In the genomic region with DNA sequence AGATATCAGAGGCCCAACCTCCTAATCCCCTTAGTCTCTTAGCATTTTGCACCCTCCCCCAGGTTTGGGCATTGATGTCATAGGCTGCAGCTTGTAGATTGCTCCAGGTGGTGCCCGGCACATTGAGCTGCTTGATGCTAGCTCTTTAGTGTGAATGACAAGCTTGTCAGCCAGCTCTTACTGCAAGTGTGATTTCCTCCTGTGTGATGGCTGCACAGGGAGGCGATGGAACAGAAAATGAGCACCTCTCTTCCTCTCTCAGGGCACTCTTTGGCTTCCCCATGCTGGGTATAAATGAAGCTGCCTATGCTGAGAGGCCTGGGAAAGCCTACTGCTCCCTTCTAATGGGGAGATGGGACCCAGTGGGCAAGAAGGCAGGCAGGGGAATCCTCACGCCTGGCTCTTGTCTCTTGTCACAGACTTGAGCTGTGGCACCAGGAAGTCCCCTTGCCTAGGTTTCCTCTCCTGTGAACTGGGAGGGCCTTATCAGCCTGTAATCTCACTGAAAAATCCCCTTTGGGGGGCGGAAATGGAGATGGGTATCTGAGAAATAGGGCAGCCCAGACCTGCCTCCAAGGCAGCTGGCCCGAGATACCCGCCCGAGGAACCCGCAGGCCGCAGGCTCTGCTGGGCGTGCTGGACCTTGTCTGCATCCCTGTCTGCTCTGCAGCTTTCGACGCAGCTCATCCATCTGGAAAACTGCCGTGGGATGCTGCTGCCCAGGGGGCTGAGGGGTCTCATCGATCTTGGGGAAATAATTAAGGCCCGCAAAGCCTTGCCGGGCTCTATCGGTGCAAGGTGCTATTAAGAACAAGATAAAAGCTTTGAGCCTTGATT, we compare ENCODE assay signal across 10 cellular contexts.
DNase-seq lines count a peak whose midpoint lies in the region; ATAC-seq and TF ChIP-seq lines count a peak whose summit lies in the region.
"Had no signal": no experiment of that assay in that cellular context is flagged by ENCODE, and none has a peak within 500 bp of the region (broad histone marks: within the 10 kb centered on the region; RNA-seq: fewer than 3 reads in every experiment).

No MANE protein-coding gene starts in this region.

- peak overlapping the region; percentile 48 for H3K27ac Mint-ChIP-seq in activated T-cell treated with anti-CD3 and anti-CD28 coated beads, Interleukin-2, amount 50 U/mL, for 72 hours

- peaks cover 63% of the 10 kb centered on the region for H3K4me1 Mint-ChIP-seq in activated T-cell treated with anti-CD3 and anti-CD28 coated beads, Interleukin-2, amount 50 U/mL, for 72 hours (ENCODE audit: low read depth)

- no peaks in the 10 kb centered on the region for H3K9me3 Mint-ChIP-seq in activated T-cell treated with anti-CD3 and anti-CD28 coated beads, Interleukin-2, amount 50 U/mL, for 72 hours

- no peaks in the 10 kb centered on the region for H3K27me3 Mint-ChIP-seq in activated T-cell treated with anti-CD3 and anti-CD28 coated beads, Interleukin-2, amount 50 U/mL, for 72 hours (ENCODE audit: low read depth)

- DNase-seq in GM13976 (ENCODE audit: low spot score) (peak; percentile 35), NCI-H1436 treated with DMSO at 0.1 percent for 48 hours (lab: John Stamatoyannopoulos, UW) (peak; percentile 5), NCI-H2107 (lab: John Stamatoyannopoulos, UW) (no peak), SIG-M5 (lab: John Stamatoyannopoulos, UW) (no peak), DMS153 treated with DMSO at 0.1 percent for 48 hours (lab: John Stamatoyannopoulos, UW; ENCODE audit: unreplicated experiment) (no peak), NCI-H2196 (lab: John Stamatoyannopoulos, UW; ENCODE audit: unreplicated experiment) (no peak)
- DNase-seq in activated T-cell treated with anti-CD3 and anti-CD28 coated beads, Interleukin-2, amount 50 U/mL, for 72 hours = peak; percentile 45 to 65
- DNase-seq in stimulated activated CD4-positive, alpha-beta T cell treated with anti-CD3 and anti-CD28 coated beads, Interleukin-1b, Interleukin-23, amount 100 ng/mL, for 48 hours = peak; percentile 30
- DNase-seq: MM.1S had no signal

- TF ChIP-seq CTCF in GM13976 (IDR thresholded peaks at IDR 0.05; ENCODE audit: borderline replicate concordance, control extremely low read depth, extremely low read depth, insufficient read depth, missing control alignments) = no peak

- peak; percentile 70 to 79 for ATAC-seq in activated T-cell treated with anti-CD3 and anti-CD28 coated beads, Interleukin-2, amount 50 U/mL, for 72 hours (replicated peaks in 1 of 2)
- ATAC-seq: HCT116 had no signal

- in situ Hi-C loops in GM13976 (cut with MboI; ENCODE audit: low sequenced_read_pairs, unreplicated experiment) = no loop called here

- peak overlapping the region; percentile 46 to 75 for H3K4me3 Mint-ChIP-seq in activated T-cell treated with anti-CD3 and anti-CD28 coated beads, Interleukin-2, amount 50 U/mL, for 72 hours

- H3K36me3 Mint-ChIP-seq in activated T-cell treated with anti-CD3 and anti-CD28 coated beads, Interleukin-2, amount 50 U/mL, for 72 hours (ENCODE audit: insufficient read depth in 2 of 2) = no peaks in the 10 kb centered on the region

Comparison
In these comparisons a context has a peak if more than half of its experiments do, and no peak if none do; other contexts are left out.
1. DNase-seq: peak in GM13976 (single experiment), NCI-H1436 treated with DMSO at 0.1 percent for 48 hours (single experiment), activated T-cell treated with anti-CD3 and anti-CD28 coated beads, Interleukin-2, amount 50 U/mL, for 72 hours (2 of 2) and stimulated activated CD4-positive, alpha-beta T cell treated with anti-CD3 and anti-CD28 coated beads, Interleukin-1b, Interleukin-23, amount 100 ng/mL, for 48 hours (single experiment); none in NCI-H2107 (single experiment), SIG-M5 (single experiment), DMS153 treated with DMSO at 0.1 percent for 48 hours (single experiment) and NCI-H2196 (single experiment).